Comparison of ENCODE assay signal across 9 cellular contexts in the genomic region with DNA sequence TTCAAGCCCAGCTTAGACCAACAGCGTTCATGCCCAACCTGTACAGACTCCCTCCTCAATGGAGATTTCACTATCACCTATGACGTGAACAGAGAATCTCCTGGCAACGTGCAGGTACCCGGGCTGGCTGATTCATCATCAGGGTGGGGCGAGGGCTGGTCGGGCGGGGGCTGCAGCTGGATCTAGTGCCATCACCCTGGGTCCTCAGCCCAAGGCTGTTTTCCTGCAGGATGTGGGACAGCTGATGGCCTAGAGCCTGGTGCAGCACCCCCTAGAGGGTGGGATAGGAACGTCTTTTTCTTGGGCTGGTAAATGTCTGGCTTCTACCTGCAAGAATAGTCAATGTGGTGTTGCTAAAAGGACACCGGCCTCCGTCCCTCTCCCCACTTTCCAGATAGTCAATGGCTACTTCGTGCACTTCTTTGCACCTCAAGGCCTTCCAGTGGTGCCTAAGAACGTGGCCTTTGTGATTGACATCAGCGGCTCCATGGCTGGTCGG. TPM values are rescaled to one million over a fixed set of nuclear protein-coding genes. Genes with fewer than 3 reads are reported as not detected.
DNase-seq lines count a peak whose midpoint lies in the region; TF ChIP-seq lines count a peak whose summit lies in the region.
"Had no signal": no experiment of that assay in that cellular context is flagged by ENCODE, and none has a peak within 500 bp of the region (broad histone marks: within the 10 kb centered on the region; RNA-seq: fewer than 3 reads in every experiment).

No MANE protein-coding gene starts in this region.

- no peaks in the 10 kb centered on the region for H3K79me2 ChIP-seq in Karpas-422 (ENCODE audit: low read length)
- H3K79me2 ChIP-seq in osteoblast (ENCODE audit: insufficient read depth, low read length): no peaks in the 10 kb centered on the region

- no peak overlapping the region for H3K4me3 ChIP-seq in Karpas-422 (ENCODE audit: low read length)
- H3K4me3 ChIP-seq in osteoblast (ENCODE audit: insufficient read depth, low read length): no peak overlapping the region

- H2AFZ ChIP-seq in Karpas-422 (ENCODE audit: low read length) (no peak overlapping the region), osteoblast (ENCODE audit: low read length) (no peak overlapping the region)

- no peaks in the 10 kb centered on the region for H3K36me3 Mint-ChIP-seq in chondrocyte (ENCODE audit: low read depth)

- H3K9me3 Mint-ChIP-seq in chondrocyte (ENCODE audit: low read depth): no peaks in the 10 kb centered on the region
- H3K9me3 Mint-ChIP-seq: T-helper 1 cell treated with Interleukin-12 subunit alpha and Interleukin-12 subunit beta and Interleukin-4 antibody, amounts not matched to agents 30 μg/mL and 1 μg/mL, for 36 hours had no signal

- H3K4me2 ChIP-seq in Karpas-422 (ENCODE audit: low read depth, low read length, poor library complexity, severe bottlenecking) (no peak overlapping the region), osteoblast (ENCODE audit: insufficient read depth, low read length) (no peak overlapping the region)

- H3K27ac ChIP-seq in Karpas-422 (ENCODE audit: low read length) (no peak overlapping the region), osteoblast (ENCODE audit: low read depth, low read length) (no peak overlapping the region)

- peak; percentile 36 for DNase-seq in DMS53 (lab: John Stamatoyannopoulos, UW)
- no peak for DNase-seq in DMS53 treated with DMSO at 0.1 percent for 48 hours (lab: John Stamatoyannopoulos, UW; ENCODE audit: unreplicated experiment)
- peak; percentile 66 for DNase-seq in Karpas-422
- DNase-seq in chondrocyte (ENCODE audit: low spot score): no peak
- peak; percentile 92 for DNase-seq in osteoblast (ENCODE audit: insufficient read length, low spot score, missing footprints)
- DNase-seq in NOMO-1 (lab: John Stamatoyannopoulos, UW; ENCODE audit: unreplicated experiment in 2 of 2): no peak
- DNase-seq in GF-D8 (lab: John Stamatoyannopoulos, UW): no peak
- DNase-seq in middle frontal gyrus (ENCODE audit: extremely low spot score, low spot score): no peak

- H3K9me3 ChIP-seq in Karpas-422 (ENCODE audit: low read length): no peaks in the 10 kb centered on the region
- H3K9me3 ChIP-seq in osteoblast (ENCODE audit: low read depth, low read length): no peaks in the 10 kb centered on the region

- H3K4me1 ChIP-seq in Karpas-422 (ENCODE audit: low read length): no peaks in the 10 kb centered on the region
- peaks cover 3% of the 10 kb centered on the region for H3K4me1 ChIP-seq in osteoblast (ENCODE audit: insufficient read depth, low read length)

- no peaks in the 10 kb centered on the region for H4K20me1 ChIP-seq in Karpas-422 (ENCODE audit: insufficient read depth, low read depth, low read length)
- H4K20me1 ChIP-seq in osteoblast (ENCODE audit: insufficient read depth, low read length): no peaks in the 10 kb centered on the region

- peak; percentile 70 for TF ChIP-seq CTCF in chondrocyte (IDR thresholded peaks at IDR 0.05)
- TF ChIP-seq CTCF in osteoblast (IDR thresholded peaks at IDR 0.05; ENCODE audit: extremely low read depth, low read depth, low read length): peak; percentile 48

- peaks cover 36% of the 10 kb centered on the region for H3K4me1 Mint-ChIP-seq in chondrocyte (ENCODE audit: low read depth)

- H3K27me3 ChIP-seq in Karpas-422 (ENCODE audit: low read length) (no peaks in the 10 kb centered on the region), osteoblast (ENCODE audit: insufficient read depth, low read length) (no peaks in the 10 kb centered on the region)

- H3K27me3 Mint-ChIP-seq in chondrocyte (ENCODE audit: low read depth): no peaks in the 10 kb centered on the region

- H3K9me2 ChIP-seq in Karpas-422 (replicated peaks; ENCODE audit: insufficient read depth, low read length): no peaks in the 10 kb centered on the region

- no peak overlapping the region for H3K27ac Mint-ChIP-seq in chondrocyte (ENCODE audit: unreplicated experiment)
- H3K27ac Mint-ChIP-seq: T-helper 1 cell treated with Interleukin-12 subunit alpha and Interleukin-12 subunit beta and Interleukin-4 antibody, amounts not matched to agents 30 μg/mL and 1 μg/mL, for 36 hours had no signal

- H3K4me3 Mint-ChIP-seq in chondrocyte (ENCODE audit: unreplicated experiment): no peak overlapping the region
- H3K4me3 Mint-ChIP-seq: T-helper 1 cell treated with Interleukin-12 subunit alpha and Interleukin-12 subunit beta and Interleukin-4 antibody, amounts not matched to agents 30 μg/mL and 1 μg/mL, for 36 hours had no signal

- no peaks in the 10 kb centered on the region for H3K36me3 ChIP-seq in Karpas-422 (ENCODE audit: insufficient read depth, low read length)
- H3K36me3 ChIP-seq in osteoblast (ENCODE audit: insufficient read depth, low read length): no peaks in the 10 kb centered on the region

- no peak overlapping the region for H3K9ac ChIP-seq in Karpas-422 (ENCODE audit: low read length)

RNA-seq across cellular contexts. Expression of a gene that starts 4.4 kb away (rescaled TPM):
- not detected in 2 replicates for total RNA-seq in Karpas-422 (2014; rRNA removed; shearing (Covaris generic); ENCODE audit: low replicate concordance)
- total RNA-seq in chondrocyte (3.5 to 17.8 TPM (median 16.9 TPM) in 3 replicates), osteoblast (under 0.01 TPM in 1 of 2 replicates, not detected in the other)

RNA-seq across cellular contexts. Expression of a gene that starts 21.6 kb away (rescaled TPM):
- not detected in 2 replicates for total RNA-seq in Karpas-422 (2014; rRNA removed; shearing (Covaris generic); ENCODE audit: low replicate concordance)
- total RNA-seq in chondrocyte (not detected in 3 replicates), osteoblast (not detected in 2 replicates)

RNA-seq across cellular contexts. Expression of a gene that starts 28.3 kb away (rescaled TPM):
- 20.5 and 44.1 TPM in 2 replicates for total RNA-seq in Karpas-422 (2014; rRNA removed; shearing (Covaris generic); ENCODE audit: low replicate concordance)
- 11.3 to 15.6 TPM (median 11.6 TPM) in 3 replicates for total RNA-seq in chondrocyte
- total RNA-seq in osteoblast: 22.7 and 24.6 TPM in 2 replicates

RNA-seq across cellular contexts. Expression of a gene that starts 31.4 kb away (rescaled TPM):
- 11.1 and 14.3 TPM in 2 replicates for total RNA-seq in Karpas-422 (2014; rRNA removed; shearing (Covaris generic); ENCODE audit: low replicate concordance)
- total RNA-seq in chondrocyte (5.2 to 8.3 TPM (median 6.3 TPM) in 3 replicates), osteoblast (2.5 and 3.5 TPM in 2 replicates)

RNA-seq across cellular contexts. Expression of a gene that starts 35.8 kb away (rescaled TPM):
- total RNA-seq in Karpas-422 (2014; rRNA removed; shearing (Covaris generic); ENCODE audit: low replicate concordance): 2.4 TPM in 1 of 2 replicates, not detected in the other
- total RNA-seq in chondrocyte (1.4 to 9.2 TPM (median 6.9 TPM) in 3 replicates), osteoblast (1.4 TPM in 1 of 2 replicates, not detected in the other)

Comparison
In these comparisons a context has a peak if more than half of its experiments do, and no peak if none do; other contexts are left out.
1. DNase-seq: peak in DMS53 (single experiment), Karpas-422 (single experiment) and osteoblast (single experiment); none in DMS53 treated with DMSO at 0.1 percent for 48 hours (single experiment), chondrocyte (single experiment), NOMO-1 (0 of 2), GF-D8 (single experiment) and middle frontal gyrus (single experiment).